In genomic region chr3:58009026-58009748, GRCh38 we compare ENCODE assay signal across 1 cellular context.
TF ChIP-seq lines count a peak whose summit lies in the region.

No MANE protein-coding gene starts in this region.

TF ChIP-seq in K562, 482 proteins besides CTCF, POLR2A, EP300 and RAD21 (continued from another document and continues in another):
- TF ChIP-seq ARID4B (CRISPR knock-in tag; IDR thresholded peaks at IDR 0.05) (0 out of 2 replicates have a peak, but pooled peaks have one; percentile 3), MAZ (CRISPR knock-in tag; conservative IDR thresholded peaks at IDR 0.05 in 1 of 2, IDR thresholded peaks at IDR 0.05 in 1 of 2) (0 out of 4 replicates have a peak, but pooled peaks of 1 of the 2 experiments have one; percentile 1), KDM5B (IDR thresholded peaks at IDR 0.05; ENCODE audit: insufficient replicate concordance, low read depth, low read length) (no peak), ELK1 (CRISPR knock-in tag; IDR thresholded peaks at IDR 0.05) (no peak), IRF1 (CRISPR knock-in tag; IDR thresholded peaks at IDR 0.05; ENCODE audit: borderline replicate concordance) (no peak), BDP1 (IDR thresholded peaks at IDR 0.05; ENCODE audit: insufficient read depth, insufficient read length) (no peak), ARID2 (IDR thresholded peaks at IDR 0.05) (no peak), NFYB (IDR thresholded peaks at IDR 0.05; ENCODE audit: extremely low read depth, insufficient read length) (no peak), ZNF764 (CRISPR knock-in tag; IDR thresholded peaks at IDR 0.05; ENCODE audit: low read depth) (no peak), ZNF140 (CRISPR knock-in tag; IDR thresholded peaks at IDR 0.05) (no peak), ZBTB43 (CRISPR knock-in tag; IDR thresholded peaks at IDR 0.05) (no peak), DNMT1 (IDR thresholded peaks at IDR 0.05) (no peak), RBBP5 (IDR thresholded peaks at IDR 0.05; ENCODE audit: borderline replicate concordance, insufficient read depth, low read length, poor library complexity, severe bottlenecking) (peak; percentile 18), ETV5 (CRISPR knock-in tag; IDR thresholded peaks at IDR 0.05; ENCODE audit: low read depth) (no peak), RBM25 (IDR thresholded peaks at IDR 0.05; ENCODE audit: low read depth, low read length, severe bottlenecking) (peak; percentile 16), STAT5B (CRISPR knock-in tag; IDR thresholded peaks at IDR 0.05) (no peak), NRF1 (conservative IDR thresholded peaks at IDR 0.05 in 1 of 2, IDR thresholded peaks at IDR 0.05 in 1 of 2) (no peak), ELF4 (CRISPR knock-in tag; IDR thresholded peaks at IDR 0.05) (no peak), ZNF347 (CRISPR knock-in tag; IDR thresholded peaks at IDR 0.05; ENCODE audit: low read depth) (no peak), CHD7 (IDR thresholded peaks at IDR 0.05; ENCODE audit: low read depth, low read length) (no peak), MECOM (CRISPR knock-in tag; IDR thresholded peaks at IDR 0.05) (peak; percentile 73; the same call in 1 of the 2 replicates), ZNF41 (CRISPR knock-in tag; conservative IDR thresholded peaks at IDR 0.05) (no peak), PRMT5 (CRISPR knock-in tag; IDR thresholded peaks at IDR 0.05) (no peak)
- TF ChIP-seq, protein P1, sequence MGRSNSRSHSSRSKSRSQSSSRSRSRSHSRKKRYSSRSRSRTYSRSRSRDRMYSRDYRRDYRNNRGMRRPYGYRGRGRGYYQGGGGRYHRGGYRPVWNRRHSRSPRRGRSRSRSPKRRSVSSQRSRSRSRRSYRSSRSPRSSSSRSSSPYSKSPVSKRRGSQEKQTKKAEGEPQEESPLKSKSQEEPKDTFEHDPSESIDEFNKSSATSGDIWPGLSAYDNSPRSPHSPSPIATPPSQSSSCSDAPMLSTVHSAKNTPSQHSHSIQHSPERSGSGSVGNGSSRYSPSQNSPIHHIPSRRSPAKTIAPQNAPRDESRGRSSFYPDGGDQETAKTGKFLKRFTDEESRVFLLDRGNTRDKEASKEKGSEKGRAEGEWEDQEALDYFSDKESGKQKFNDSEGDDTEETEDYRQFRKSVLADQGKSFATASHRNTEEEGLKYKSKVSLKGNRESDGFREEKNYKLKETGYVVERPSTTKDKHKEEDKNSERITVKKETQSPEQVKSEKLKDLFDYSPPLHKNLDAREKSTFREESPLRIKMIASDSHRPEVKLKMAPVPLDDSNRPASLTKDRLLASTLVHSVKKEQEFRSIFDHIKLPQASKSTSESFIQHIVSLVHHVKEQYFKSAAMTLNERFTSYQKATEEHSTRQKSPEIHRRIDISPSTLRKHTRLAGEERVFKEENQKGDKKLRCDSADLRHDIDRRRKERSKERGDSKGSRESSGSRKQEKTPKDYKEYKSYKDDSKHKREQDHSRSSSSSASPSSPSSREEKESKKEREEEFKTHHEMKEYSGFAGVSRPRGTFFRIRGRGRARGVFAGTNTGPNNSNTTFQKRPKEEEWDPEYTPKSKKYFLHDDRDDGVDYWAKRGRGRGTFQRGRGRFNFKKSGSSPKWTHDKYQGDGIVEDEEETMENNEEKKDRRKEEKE (IDR thresholded peaks at IDR 0.05; ENCODE audit: borderline replicate concordance in 1 of 2, control insufficient read depth in 1 of 2, low read depth in 2 of 2, low read length in 1 of 2): no peak
- TF ChIP-seq, protein P2, sequence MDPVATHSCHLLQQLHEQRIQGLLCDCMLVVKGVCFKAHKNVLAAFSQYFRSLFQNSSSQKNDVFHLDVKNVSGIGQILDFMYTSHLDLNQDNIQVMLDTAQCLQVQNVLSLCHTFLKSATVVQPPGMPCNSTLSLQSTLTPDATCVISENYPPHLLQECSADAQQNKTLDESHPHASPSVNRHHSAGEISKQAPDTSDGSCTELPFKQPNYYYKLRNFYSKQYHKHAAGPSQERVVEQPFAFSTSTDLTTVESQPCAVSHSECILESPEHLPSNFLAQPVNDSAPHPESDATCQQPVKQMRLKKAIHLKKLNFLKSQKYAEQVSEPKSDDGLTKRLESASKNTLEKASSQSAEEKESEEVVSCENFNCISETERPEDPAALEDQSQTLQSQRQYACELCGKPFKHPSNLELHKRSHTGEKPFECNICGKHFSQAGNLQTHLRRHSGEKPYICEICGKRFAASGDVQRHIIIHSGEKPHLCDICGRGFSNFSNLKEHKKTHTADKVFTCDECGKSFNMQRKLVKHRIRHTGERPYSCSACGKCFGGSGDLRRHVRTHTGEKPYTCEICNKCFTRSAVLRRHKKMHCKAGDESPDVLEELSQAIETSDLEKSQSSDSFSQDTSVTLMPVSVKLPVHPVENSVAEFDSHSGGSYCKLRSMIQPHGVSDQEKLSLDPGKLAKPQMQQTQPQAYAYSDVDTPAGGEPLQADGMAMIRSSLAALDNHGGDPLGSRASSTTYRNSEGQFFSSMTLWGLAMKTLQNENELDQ (CRISPR knock-in tag; IDR thresholded peaks at IDR 0.05; ENCODE audit: borderline replicate concordance): no peak
- TF ChIP-seq, protein P3, sequence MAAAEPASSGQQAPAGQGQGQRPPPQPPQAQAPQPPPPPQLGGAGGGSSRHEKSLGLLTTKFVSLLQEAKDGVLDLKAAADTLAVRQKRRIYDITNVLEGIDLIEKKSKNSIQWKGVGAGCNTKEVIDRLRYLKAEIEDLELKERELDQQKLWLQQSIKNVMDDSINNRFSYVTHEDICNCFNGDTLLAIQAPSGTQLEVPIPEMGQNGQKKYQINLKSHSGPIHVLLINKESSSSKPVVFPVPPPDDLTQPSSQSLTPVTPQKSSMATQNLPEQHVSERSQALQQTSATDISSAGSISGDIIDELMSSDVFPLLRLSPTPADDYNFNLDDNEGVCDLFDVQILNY (CRISPR knock-in tag; IDR thresholded peaks at IDR 0.05): no peak
